Comparison of ENCODE assay signal across 19 cellular contexts in the genomic region with DNA sequence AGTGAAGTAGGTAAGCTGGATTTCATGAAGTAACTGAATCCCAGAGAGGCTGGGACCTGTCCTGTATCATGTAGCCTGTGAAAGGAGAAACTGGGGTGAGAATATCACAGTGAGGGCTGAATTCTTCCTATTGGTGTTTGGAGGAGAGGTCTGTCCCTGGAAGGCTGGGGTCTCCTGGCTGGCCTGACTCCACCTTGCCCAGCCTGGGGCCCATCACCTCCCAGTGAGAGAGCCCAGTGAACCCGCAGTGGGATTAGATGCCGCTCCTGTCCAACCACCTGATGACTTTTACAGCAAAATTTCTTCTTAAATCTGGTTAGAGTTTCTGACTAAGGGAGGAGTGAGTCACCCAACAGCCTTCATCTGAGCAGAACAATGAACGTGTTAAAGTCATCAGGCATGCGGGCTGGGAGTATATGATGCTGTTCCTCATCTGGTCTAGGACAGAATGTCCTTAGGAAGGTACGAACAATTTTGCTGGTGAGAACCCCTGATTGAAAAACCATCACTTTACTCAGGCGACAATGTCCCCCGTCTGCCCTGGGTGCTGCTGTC.
DNase-seq lines count a peak whose midpoint lies in the region; ATAC-seq and TF ChIP-seq lines count a peak whose summit lies in the region.
"Had no signal": no experiment of that assay in that cellular context is flagged by ENCODE, and none has a peak within 500 bp of the region (broad histone marks: within the 10 kb centered on the region; RNA-seq: fewer than 3 reads in every experiment).

No MANE protein-coding gene starts in this region.

- no peak for TF ChIP-seq POLR2A in heart left ventricle (IDR thresholded peaks at IDR 0.05)
- no peak for TF ChIP-seq POLR2A in vagina (IDR thresholded peaks at IDR 0.05)

- H3K4me1 ChIP-seq in heart left ventricle (peaks cover 0 to 24% (median 0%) of the 10 kb centered on the region in 12 donors), right atrium auricular region (no peaks in the 10 kb centered on the region), adipocyte (ENCODE audit: control insufficient read depth, insufficient read depth, low read length) (peaks cover 7% of the 10 kb centered on the region), vagina (no peaks in the 10 kb centered on the region)
- H3K4me1 ChIP-seq: upper lobe of right lung had no signal

- no peak for TF ChIP-seq CTCF in heart left ventricle (IDR thresholded peaks at IDR 0.05)
- no peak for TF ChIP-seq CTCF in right atrium auricular region (IDR thresholded peaks at IDR 0.05)
- no peak for TF ChIP-seq CTCF in vagina (IDR thresholded peaks at IDR 0.05)

- intact Hi-C loops in heart left ventricle (cut with DNase I): no loop called here
- intact Hi-C loops in vagina (cut with DNase I): no loop called here

- peak in 3 of 4 donors; percentile 32 to 75 (median 32) for ATAC-seq in heart left ventricle
- ATAC-seq in HG03571 (IDR thresholded peaks at IDR 0.05; ENCODE audit: unreplicated experiment): no peak
- no peak for ATAC-seq in HG02885 (IDR thresholded peaks at IDR 0.05; ENCODE audit: poor library complexity, unreplicated experiment)
- ATAC-seq: effector memory CD8-positive, alpha-beta T cell; GM12878 had no signal

- WGBS in heart left ventricle, 4 donors: 64 to 88% (median 82%) methylated on average over 7 of the region's 7 CpGs

- DNase-seq in heart left ventricle (no peak), right atrium auricular region (ENCODE audit: low spot score) (no peak), adipocyte (ENCODE audit: low read depth) (peak; percentile 68), fibroblast of peridontal ligament (ENCODE audit: extremely low read depth) (peak; percentile 75), vagina (ENCODE audit: extremely low spot score in 2 of 2) (peak; percentile 52 to 70)
- no peak for DNase-seq in stimulated activated CD8-positive, alpha-beta memory T cell treated with anti-CD3 and anti-CD28 coated beads, Interleukin-4, amount 100 ng/mL, for 48 hours
- DNase-seq: ACHN; activated CD8-positive, alpha-beta memory T cell treated with anti-CD3 and anti-CD28 coated beads, Interleukin-2, amount 50 U/mL, for 48 hours; DMS153; effector memory CD8-positive, alpha-beta T cell; NCI-H1105; NCI-H510A treated with DMSO at 0.1 percent for 48 hours; ovary; Right ventricle myocardium superior; upper lobe of right lung; WERI-Rb-1 had no signal

- H3K27ac ChIP-seq in heart left ventricle: peak overlapping the region in 1 of 12 donors; percentile 27
- no peak overlapping the region for H3K27ac ChIP-seq in right atrium auricular region
- no peak overlapping the region for H3K27ac ChIP-seq in vagina
- H3K27ac ChIP-seq: ovary, upper lobe of right lung, WERI-Rb-1 had no signal

- H3K36me3 ChIP-seq in heart left ventricle (no peaks in the 10 kb centered on the region), right atrium auricular region (no peaks in the 10 kb centered on the region), adipocyte (ENCODE audit: control insufficient read depth, insufficient read depth, low read length, severe bottlenecking) (no peaks in the 10 kb centered on the region), vagina (no peaks in the 10 kb centered on the region)
- H3K36me3 ChIP-seq: ovary, upper lobe of right lung, WERI-Rb-1 had no signal

- no peak overlapping the region for H3K9ac ChIP-seq in adipocyte (ENCODE audit: low read length)

- H3K27me3 ChIP-seq in heart left ventricle (no peaks in the 10 kb centered on the region), right atrium auricular region (no peaks in the 10 kb centered on the region), adipocyte (replicated peaks; ENCODE audit: control insufficient read depth, insufficient read depth, low read length) (peaks cover 11% of the 10 kb centered on the region), vagina (no peaks in the 10 kb centered on the region)
- H3K27me3 ChIP-seq: ovary, upper lobe of right lung had no signal

- H3K4me3 ChIP-seq in heart left ventricle (no peak overlapping the region), right atrium auricular region (no peak overlapping the region), adipocyte (ENCODE audit: low read length) (no peak overlapping the region), vagina (no peak overlapping the region)
- H3K4me3 ChIP-seq: GM12878, ovary, upper lobe of right lung had no signal

- H3K9me3 ChIP-seq in heart left ventricle (no peaks in the 10 kb centered on the region), right atrium auricular region (no peaks in the 10 kb centered on the region), adipocyte (ENCODE audit: control insufficient read depth, low read length) (no peaks in the 10 kb centered on the region), vagina (no peaks in the 10 kb centered on the region)
- H3K9me3 ChIP-seq: ovary, upper lobe of right lung had no signal

Comparison
In these comparisons a context has a peak if more than half of its experiments do, and no peak if none do; other contexts are left out.
1. ATAC-seq: peak in heart left ventricle (3 of 4); none in HG03571 (single experiment) and HG02885 (single experiment).
2. DNase-seq: peak in adipocyte (single experiment), fibroblast of peridontal ligament (single experiment) and vagina (2 of 2); none in heart left ventricle (0 of 5), right atrium auricular region (single experiment) and stimulated activated CD8-positive, alpha-beta memory T cell treated with anti-CD3 and anti-CD28 coated beads, Interleukin-4, amount 100 ng/mL, for 48 hours (single experiment).